ENCODE assay signal across 12 cellular contexts in the genomic region with DNA sequence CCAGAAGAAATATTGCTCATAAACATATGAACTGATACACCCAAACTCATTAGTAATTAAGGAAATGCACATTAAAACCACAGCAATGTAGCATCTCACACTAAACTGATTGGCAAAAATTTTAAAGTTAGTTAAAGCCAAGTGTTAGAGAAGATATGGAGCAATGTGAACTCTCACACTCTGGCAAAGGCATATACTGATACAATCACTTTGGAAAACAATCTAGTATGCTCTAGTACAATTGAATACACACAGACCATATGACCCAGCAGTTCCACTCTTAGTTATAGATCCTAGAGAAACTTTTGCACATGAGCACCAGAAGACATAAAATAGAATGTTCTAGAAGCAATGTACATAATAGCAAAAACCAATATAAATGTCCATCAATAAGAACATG. TPM values are rescaled to one million over a fixed set of nuclear protein-coding genes. Genes with fewer than 3 reads are reported as not detected.
"Had no signal": no experiment of that assay in that cellular context is flagged by ENCODE, and none has a peak within 500 bp of the region (broad histone marks: within the 10 kb centered on the region; RNA-seq: fewer than 3 reads in every experiment).

No MANE protein-coding gene starts in this region.

- H3K4me3 ChIP-seq: GM23248, GM23338, HAP-1 had no signal

- ATAC-seq: GM23338, HCT116 had no signal

- FAIRE-seq: H1, H54 had no signal

- H3K4me2 ChIP-seq: GM23338 had no signal

- H3K27ac ChIP-seq: GM23248 had no signal

- H3K9ac ChIP-seq: GM23248 had no signal

- H3K9me3 ChIP-seq: HAP-1 had no signal

- H2AFZ ChIP-seq: GM23248, GM23338 had no signal

- H3K4me1 ChIP-seq: HAP-1 had no signal

- H3K36me3 ChIP-seq: HAP-1 had no signal

- DNase-seq: GM23248, GOT3, H7, H9, HCEC 1CT, HFFc6 had no signal

RNA-seq across cellular contexts. Expression of a gene that starts 8.4 kb away (rescaled TPM):
- total RNA-seq: GM23248, GM23338, H1, H4, H7, H9, HFFc6 had no signal
- polyA plus RNA-seq: GM23248, GM23338, H1 had no signal

RNA-seq across cellular contexts. Expression of a gene that starts 34.0 kb away (rescaled TPM):
- total RNA-seq: GM23248, H1, H4, H7, H9, HFFc6 had no signal
- polyA plus RNA-seq: GM23248, GM23338 had no signal

RNA-seq across cellular contexts. Expression of a gene that starts 42.1 kb away (rescaled TPM):
- total RNA-seq: GM23248, GM23338, H1, H4, H7, H9, HFFc6 had no signal
- polyA plus RNA-seq: GM23248, GM23338, H1 had no signal

RNA-seq across cellular contexts. Expression of a gene that starts 48.8 kb away (rescaled TPM):
- total RNA-seq: GM23248, GM23338, H1, H4, H7, H9, HFFc6 had no signal
- polyA plus RNA-seq: GM23248, GM23338, H1 had no signal

RNA-seq across cellular contexts. Expression of a gene that starts 55.9 kb away (rescaled TPM):
- total RNA-seq: GM23248, GM23338, H1, H4, H7, H9, HFFc6 had no signal
- polyA plus RNA-seq: GM23248, GM23338, H1 had no signal
